ENCODE assay signal across 3 cellular contexts in the genomic region with DNA sequence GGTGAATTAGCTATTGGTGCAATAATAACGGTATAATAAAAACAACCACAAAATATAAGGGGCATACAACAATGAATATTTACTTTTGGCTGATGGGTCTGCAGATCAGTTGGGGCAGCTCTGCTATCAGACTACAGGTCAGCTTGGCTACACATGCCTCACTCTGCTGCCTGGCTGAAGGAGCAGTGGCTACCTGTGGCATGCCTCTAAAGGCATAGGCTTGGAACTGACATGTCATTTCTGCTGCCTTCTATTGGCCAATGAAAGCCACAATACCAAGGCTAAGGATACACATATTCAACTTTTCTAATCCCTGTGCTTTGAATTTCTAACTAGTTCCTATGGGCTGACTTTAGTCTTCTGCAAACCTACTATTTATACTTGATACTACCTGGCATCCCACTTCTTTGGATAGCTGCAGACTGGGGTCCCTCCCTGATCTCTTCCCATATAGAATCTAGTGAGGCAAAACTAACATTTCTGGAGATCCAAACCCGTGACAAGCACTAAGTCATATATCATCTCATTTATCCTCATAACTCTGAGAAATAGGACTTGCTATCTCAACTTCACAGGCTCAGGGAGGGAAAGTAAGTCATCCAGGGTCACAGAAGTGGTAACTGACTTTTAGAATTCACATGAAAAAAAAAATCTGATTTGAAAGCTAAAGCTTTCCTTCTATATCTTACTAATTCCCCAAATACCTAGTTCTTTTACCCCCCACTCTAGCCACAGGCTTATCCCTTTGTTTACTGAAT.
TF ChIP-seq lines count a peak whose summit lies in the region.

No MANE protein-coding gene starts in this region.

TF ChIP-seq in GM23338, 12 proteins besides CTCF, POLR2A, EP300 and RAD21 (continued from another document):
- no peak for TF ChIP-seq POLR2AphosphoS5 (IDR thresholded peaks at IDR 0.05; ENCODE audit: low read depth)

TF ChIP-seq in WTC11, 78 proteins besides CTCF, POLR2A, EP300 and RAD21 (continued from another document):
- no peak for TF ChIP-seq IRF1 (CRISPR knock-in tag; IDR thresholded peaks at IDR 0.05)
- TF ChIP-seq CREB1 (CRISPR knock-in tag; IDR thresholded peaks at IDR 0.05) = no peak
- TF ChIP-seq TP53 (CRISPR knock-in tag; IDR thresholded peaks at IDR 0.05) = no peak
- no peak for TF ChIP-seq ZBTB43 (CRISPR knock-in tag; IDR thresholded peaks at IDR 0.05)
- no peak for TF ChIP-seq ZNF121 (CRISPR knock-in tag; IDR thresholded peaks at IDR 0.05)
- TF ChIP-seq, protein P1, sequence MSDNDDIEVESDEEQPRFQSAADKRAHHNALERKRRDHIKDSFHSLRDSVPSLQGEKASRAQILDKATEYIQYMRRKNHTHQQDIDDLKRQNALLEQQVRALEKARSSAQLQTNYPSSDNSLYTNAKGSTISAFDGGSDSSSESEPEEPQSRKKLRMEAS (CRISPR knock-in tag; IDR thresholded peaks at IDR 0.05) = no peak

TF ChIP-seq in SK-N-SH treated with all-trans-retinoic acid at 6 μM for 48 hours, 23 proteins besides CTCF, POLR2A, EP300 and RAD21 (continued from another document):
- TF ChIP-seq ZNF565 (CRISPR knock-in tag; conservative IDR thresholded peaks at IDR 0.05; ENCODE audit: low read depth) (no peak), RARB (CRISPR knock-in tag; IDR thresholded peaks at IDR 0.05) (no peak), ZC3H10 (CRISPR knock-in tag; IDR thresholded peaks at IDR 0.05) (no peak), TCF4 (CRISPR knock-in tag; IDR thresholded peaks at IDR 0.05; ENCODE audit: borderline replicate concordance) (no peak), ZNF8 (CRISPR knock-in tag; IDR thresholded peaks at IDR 0.05) (no peak), CREB5 (CRISPR knock-in tag; IDR thresholded peaks at IDR 0.05; ENCODE audit: low read depth) (no peak), ZFP3 (CRISPR knock-in tag; IDR thresholded peaks at IDR 0.05) (no peak), CSRNP3 (CRISPR knock-in tag; IDR thresholded peaks at IDR 0.05) (no peak), PATZ1 (CRISPR knock-in tag; IDR thresholded peaks at IDR 0.05; ENCODE audit: borderline replicate concordance) (no peak), ESRRG (CRISPR knock-in tag; IDR thresholded peaks at IDR 0.05) (no peak), OSR1 (CRISPR knock-in tag; IDR thresholded peaks at IDR 0.05) (no peak), GLIS3 (CRISPR knock-in tag; IDR thresholded peaks at IDR 0.05) (no peak), ZFP30 (CRISPR knock-in tag; IDR thresholded peaks at IDR 0.05) (no peak), ZNF70 (CRISPR knock-in tag; IDR thresholded peaks at IDR 0.05) (no peak)
- TF ChIP-seq, protein P2, sequence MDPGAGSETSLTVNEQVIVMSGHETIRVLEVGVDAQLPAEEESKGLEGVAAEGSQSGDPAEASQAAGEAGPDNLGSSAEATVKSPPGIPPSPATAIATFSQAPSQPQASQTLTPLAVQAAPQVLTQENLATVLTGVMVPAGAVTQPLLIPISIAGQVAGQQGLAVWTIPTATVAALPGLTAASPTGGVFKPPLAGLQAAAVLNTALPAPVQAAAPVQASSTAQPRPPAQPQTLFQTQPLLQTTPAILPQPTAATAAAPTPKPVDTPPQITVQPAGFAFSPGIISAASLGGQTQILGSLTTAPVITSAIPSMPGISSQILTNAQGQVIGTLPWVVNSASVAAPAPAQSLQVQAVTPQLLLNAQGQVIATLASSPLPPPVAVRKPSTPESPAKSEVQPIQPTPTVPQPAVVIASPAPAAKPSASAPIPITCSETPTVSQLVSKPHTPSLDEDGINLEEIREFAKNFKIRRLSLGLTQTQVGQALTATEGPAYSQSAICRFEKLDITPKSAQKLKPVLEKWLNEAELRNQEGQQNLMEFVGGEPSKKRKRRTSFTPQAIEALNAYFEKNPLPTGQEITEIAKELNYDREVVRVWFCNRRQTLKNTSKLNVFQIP (CRISPR knock-in tag; IDR thresholded peaks at IDR 0.05; ENCODE audit: borderline replicate concordance, low read depth) = no peak
TF ChIP-seq in SK-N-SH treated with all-trans-retinoic acid at 6 μM for 48 hours: peak in this region for 0.
